ENCODE assay signal across 15 cellular contexts in the genomic region with DNA sequence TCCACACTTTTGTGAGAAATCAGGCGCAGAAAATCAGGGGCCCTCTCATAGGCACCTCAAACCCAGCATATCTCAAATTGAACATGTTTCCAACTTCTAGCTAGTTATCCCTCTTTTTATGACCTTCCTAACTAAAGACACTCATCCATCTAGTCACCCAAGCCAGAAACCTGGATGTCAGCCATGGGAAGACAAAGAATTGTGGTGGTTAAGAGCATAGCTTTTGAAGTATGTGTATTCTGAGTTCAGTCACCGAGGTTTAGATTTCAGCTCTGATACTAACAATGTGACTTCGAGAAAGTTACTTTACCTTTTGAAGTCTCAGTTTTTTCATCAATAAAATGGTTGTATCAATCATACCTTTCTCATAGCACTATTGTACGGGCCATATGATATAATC.
DNase-seq lines count a peak whose midpoint lies in the region; ATAC-seq, FAIRE-seq and TF ChIP-seq lines count a peak whose summit lies in the region.
"Had no signal": no experiment of that assay in that cellular context is flagged by ENCODE, and none has a peak within 500 bp of the region (broad histone marks: within the 10 kb centered on the region; RNA-seq: fewer than 3 reads in every experiment).

No MANE protein-coding gene starts in this region.

- BruUV-seq in PC-9 (replicated peaks; lab: Mats Ljungman, UMichigan) = no TSS peak

- no peaks in the 10 kb centered on the region for H3F3A ChIP-seq in PC-9 (ENCODE audit: insufficient read depth, low read depth)

- no peaks in the 10 kb centered on the region for H4K20me1 ChIP-seq in PC-9 (ENCODE audit: insufficient read depth)

- FAIRE-seq in H54 (lab: Jason Lieb, UNC) = peak; percentile 93
- FAIRE-seq in RCC 7860 (lab: Jason Lieb, UNC) = no peak
- FAIRE-seq in urothelium cell line (lab: Jason Lieb, UNC) = no peak
- FAIRE-seq: GM12891 had no signal

- CTCF ChIA-PET in PC-9 (lab: Charles Lee) = no interaction called here

- no peak overlapping the region for H3K27ac ChIP-seq in PC-9
- H3K27ac ChIP-seq: thyroid gland had no signal

- intact Hi-C loops in PC-9 (cut with micrococcal nuclease; ENCODE audit: unreplicated experiment) = no loop called here

- TF ChIP-seq CTCF in AG09309 (IDR thresholded peaks at IDR 0.05; ENCODE audit: control insufficient read depth, insufficient read depth, low read depth, low read length, missing control alignments) (no peak), fibroblast of mammary gland (conservative IDR thresholded peaks at IDR 0.05; ENCODE audit: control insufficient read depth, insufficient read depth, low read depth, low read length) (no peak), PC-9 (conservative IDR thresholded peaks at IDR 0.05) (no peak)

- no peak for ATAC-seq in HG03565 (IDR thresholded peaks at IDR 0.05; ENCODE audit: unreplicated experiment)

- no peak overlapping the region for H2AFZ ChIP-seq in PC-9

- no peak for TF ChIP-seq POLR2A in H54 (IDR thresholded peaks at IDR 0.05; ENCODE audit: low read depth, low read length)

- no peak overlapping the region for H3K4me3 ChIP-seq in AG09309 (ENCODE audit: control insufficient read depth, low read depth, low read length)
- no peak overlapping the region for H3K4me3 ChIP-seq in fibroblast of mammary gland (ENCODE audit: control insufficient read depth, low read depth, low read length)
- H3K4me3 ChIP-seq in PC-9 = no peak overlapping the region
- H3K4me3 ChIP-seq: thyroid gland had no signal

- H3K36me3 ChIP-seq in PC-9 (ENCODE audit: low read depth) = no peaks in the 10 kb centered on the region
- H3K36me3 ChIP-seq: thyroid gland had no signal

- H3K4me1 ChIP-seq in PC-9 (replicated peaks; ENCODE audit: insufficient read depth) = no peaks in the 10 kb centered on the region
- H3K4me1 ChIP-seq: thyroid gland had no signal

- H3K4me2 ChIP-seq in PC-9 = no peak overlapping the region

- H3K79me2 ChIP-seq in PC-9 (ENCODE audit: low read depth) = no peaks in the 10 kb centered on the region

- no peaks in the 10 kb centered on the region for H3K9me3 ChIP-seq in PC-9 (ENCODE audit: insufficient read depth, low read depth)
- H3K9me3 ChIP-seq: thyroid gland had no signal

- H3K9me2 ChIP-seq in PC-9 (ENCODE audit: insufficient read depth) = no peaks in the 10 kb centered on the region

- DNase-seq in AG09309 (ENCODE audit: low read depth) (peak; percentile 79), H54 (ENCODE audit: insufficient read length, low spot score) (no peak), RCC 7860 (ENCODE audit: low spot score) (peak; percentile 87), fibroblast of mammary gland (ENCODE audit: low read depth) (peak; percentile 72), PC-9 (no peak), NCI-H69 (lab: John Stamatoyannopoulos, UW) (no peak), urothelium cell line (ENCODE audit: low spot score) (no peak)
- DNase-seq: activated T-cell treated with anti-CD3 and anti-CD28 coated beads, Interleukin-2, amount 50 U/mL, for 48 hours; anterior cingulate cortex; DMS 273 treated with DMSO at 0.1 percent for 48 hours; NCI-H526; Right ventricle myocardium superior; thyroid gland had no signal

- POLR2A ChIA-PET in PC-9 (lab: Charles Lee; ENCODE audit: unreplicated experiment) = no interaction called here

- no peaks in the 10 kb centered on the region for H3K27me3 ChIP-seq in PC-9 (ENCODE audit: insufficient read depth, low read depth)
- H3K27me3 ChIP-seq: thyroid gland had no signal

Comparison
In these comparisons a context has a peak if more than half of its experiments do, and no peak if none do; other contexts are left out.
1. DNase-seq: peak in AG09309 (single experiment), RCC 7860 (single experiment) and fibroblast of mammary gland (single experiment); none in H54 (single experiment), PC-9 (0 of 2), NCI-H69 (single experiment) and urothelium cell line (single experiment).